ENCODE assay signal across 8 cellular contexts in the genomic region with DNA sequence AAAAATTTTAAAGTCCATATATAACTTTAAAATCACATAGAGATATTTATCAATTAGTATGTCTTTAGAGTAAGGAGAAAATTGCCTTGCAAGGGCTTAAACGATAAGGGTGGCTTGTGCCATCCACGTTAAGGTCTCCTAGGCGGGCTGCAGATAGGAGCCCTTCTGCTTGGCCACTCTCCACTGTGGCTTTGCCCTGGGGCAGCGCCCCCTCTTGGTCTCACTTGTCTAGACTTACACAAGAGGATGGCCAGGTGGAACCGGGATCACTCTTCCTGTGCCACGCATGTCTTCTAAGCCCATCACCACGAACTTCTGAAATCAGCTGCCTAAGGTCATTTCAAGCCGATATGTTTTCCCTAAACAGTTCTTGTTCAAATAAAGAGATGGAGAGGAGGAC. TPM values are rescaled to one million over a fixed set of nuclear protein-coding genes. Genes with fewer than 3 reads are reported as not detected.
A peak's percentile ranks its signal among the peaks of the same experiment; 100 is the strongest.
DNase-seq lines count a peak whose midpoint lies in the region; ATAC-seq and TF ChIP-seq lines count a peak whose summit lies in the region.

No MANE protein-coding gene starts in this region.

- no peak overlapping the region for H3K27ac Mint-ChIP-seq in progenitor cell of endocrine pancreas

- no peaks in the 10 kb centered on the region for H3K9me3 Mint-ChIP-seq in progenitor cell of endocrine pancreas (ENCODE audit: low read depth)

- peak; percentile 74 for TF ChIP-seq CTCF in Loucy (conservative IDR thresholded peaks at IDR 0.05; ENCODE audit: low read length)
- TF ChIP-seq CTCF in astrocyte of the cerebellum (IDR thresholded peaks at IDR 0.05; ENCODE audit: low read depth, low read length, missing control alignments): peak; percentile 37
- peak; percentile 52 for TF ChIP-seq CTCF in progenitor cell of endocrine pancreas (IDR thresholded peaks at IDR 0.05; ENCODE audit: unreplicated experiment)

- H3K9me3 ChIP-seq in Loucy (ENCODE audit: insufficient read depth, low read depth, low read length): no peaks in the 10 kb centered on the region

- no peak for ATAC-seq in GM19463 (IDR thresholded peaks at IDR 0.05; ENCODE audit: unreplicated experiment)

- no peak overlapping the region for H2AFZ ChIP-seq in Loucy (ENCODE audit: low read length)

- H3K4me1 Mint-ChIP-seq in progenitor cell of endocrine pancreas (ENCODE audit: low read depth): peaks cover 9% of the 10 kb centered on the region

- H3K79me2 ChIP-seq in Loucy (ENCODE audit: insufficient read depth, low read length): peaks cover 62% of the 10 kb centered on the region

- H3K36me3 Mint-ChIP-seq in progenitor cell of endocrine pancreas (ENCODE audit: insufficient read depth): peaks cover 8% of the 10 kb centered on the region

- in situ Hi-C loops in astrocyte of the cerebellum (cut with HindIII; ENCODE audit: low sequenced_read_pairs): no loop called here

- no peaks in the 10 kb centered on the region for H3F3A ChIP-seq in Loucy (ENCODE audit: low read depth)

- no peaks in the 10 kb centered on the region for H3K9me2 ChIP-seq in Loucy (replicated peaks; ENCODE audit: low read depth, low read length)

- H3K4me2 ChIP-seq in Loucy (ENCODE audit: low read depth, low read length, poor library complexity, severe bottlenecking): peak overlapping the region; percentile 96

- DNase-seq in NK-92 treated with Interleukin-12 subunit alpha and Interleukin-12 subunit beta, amount 100 ng/mL, for 24 hours (lab: John Stamatoyannopoulos, UW): peak; percentile 13
- DNase-seq in NK-92 (lab: John Stamatoyannopoulos, UW; ENCODE audit: unreplicated experiment) (no peak), astrocyte of the cerebellum (ENCODE audit: low read depth) (no peak), progenitor cell of endocrine pancreas (ENCODE audit: low spot score, unreplicated experiment) (no peak), NCI-H2107 (lab: John Stamatoyannopoulos, UW) (no peak), DMS79 treated with DMSO at 0.1 percent for 48 hours (lab: John Stamatoyannopoulos, UW) (no peak)

- peaks cover 50% of the 10 kb centered on the region for H4K20me1 ChIP-seq in Loucy (ENCODE audit: insufficient read depth, low read length, poor library complexity, severe bottlenecking)

- no peaks in the 10 kb centered on the region for H3K27me3 Mint-ChIP-seq in progenitor cell of endocrine pancreas

- H3K4me1 ChIP-seq in Loucy (ENCODE audit: insufficient read depth, low read length, poor library complexity, severe bottlenecking): peaks cover 30% of the 10 kb centered on the region

- H3K4me3 ChIP-seq in Loucy (ENCODE audit: low read length, poor library complexity, severe bottlenecking) (peak overlapping the region; percentile 43), astrocyte of the cerebellum (ENCODE audit: low read depth, low read length) (no peak overlapping the region)

- peaks cover 36% of the 10 kb centered on the region; the same call in 1 of the 2 replicates for H3K36me3 ChIP-seq in Loucy (ENCODE audit: insufficient read depth, low read length)

- no peaks in the 10 kb centered on the region for H3K27me3 ChIP-seq in Loucy (ENCODE audit: insufficient read depth, low read length, poor library complexity, severe bottlenecking)

- peak overlapping the region; percentile 37 for H3K9ac ChIP-seq in Loucy (ENCODE audit: low read depth, low read length, poor library complexity, severe bottlenecking)

- no peak overlapping the region for H3K4me3 Mint-ChIP-seq in progenitor cell of endocrine pancreas (ENCODE audit: low read depth)

RNA-seq across cellular contexts. Expression of gene FPGS, which starts 2.9 kb away (rescaled TPM):
- 75.0 and 78.4 TPM in 2 replicates for total RNA-seq in progenitor cell of endocrine pancreas

RNA-seq across cellular contexts. Expression of gene CDK9, which starts 19.8 kb away (rescaled TPM):
- total RNA-seq in progenitor cell of endocrine pancreas: 90.9 and 100 TPM in 2 replicates

RNA-seq across cellular contexts. Expression of gene SH2D3C, which starts 27.2 kb away (rescaled TPM):
- 2.0 and 2.6 TPM in 2 replicates for total RNA-seq in progenitor cell of endocrine pancreas

RNA-seq across cellular contexts. Expression of gene ENG, which starts 48.8 kb away (rescaled TPM):
- total RNA-seq in progenitor cell of endocrine pancreas: 0.64 and 0.91 TPM in 2 replicates
